ENCODE assay signal across 8 cellular contexts in genomic region chr13:80979035-80979641, GRCh38.
DNase-seq lines count a peak whose midpoint lies in the region; ATAC-seq, FAIRE-seq and TF ChIP-seq lines count a peak whose summit lies in the region.

No MANE protein-coding gene starts in this region.

- no peak overlapping the region for H3K27ac ChIP-seq in osteoblast (ENCODE audit: low read depth, low read length)

- no peaks in the 10 kb centered on the region for H4K20me1 ChIP-seq in osteoblast (ENCODE audit: insufficient read depth, low read length)

- no peak overlapping the region for H3K4me3 ChIP-seq in osteoblast (ENCODE audit: insufficient read depth, low read length)
- no peak overlapping the region for H3K4me3 ChIP-seq in lower leg skin (ENCODE audit: low read depth, poor library complexity, severe bottlenecking)

- intact Hi-C loops in CD14-positive monocyte (cut with micrococcal nuclease) (no loop called here), lower leg skin (cut with DNase I; ENCODE audit: low total_unique reads) (no loop called here)

- H2AFZ ChIP-seq in osteoblast (ENCODE audit: low read length): no peak overlapping the region

- no peak overlapping the region for H3K27ac Mint-ChIP-seq in CD14-positive monocyte

- H3K9me3 Mint-ChIP-seq in CD14-positive monocyte: peaks cover 0 to 14% (median 6%) of the 10 kb centered on the region in 7 donors

- no peaks in the 10 kb centered on the region for H3K4me1 Mint-ChIP-seq in CD14-positive monocyte

- no peak for DNase-seq in CD14-positive monocyte (ENCODE audit: low spot score)
- peak; percentile 8 for DNase-seq in NCI-H1436 treated with DMSO at 0.1 percent for 48 hours (lab: John Stamatoyannopoulos, UW)
- peak; percentile 71 for DNase-seq in fibroblast of the conjunctiva (ENCODE audit: low read depth)
- DNase-seq in osteoblast (ENCODE audit: insufficient read length, low spot score, missing footprints): peak; percentile 45
- DNase-seq in lower leg skin (ENCODE audit: low spot score in 2 of 2): no peak

- ATAC-seq in GM18511 (IDR thresholded peaks at IDR 0.05; ENCODE audit: unreplicated experiment) (peak; percentile 96), HG02884 (IDR thresholded peaks at IDR 0.05; ENCODE audit: unreplicated experiment) (peak; percentile 100)

- TF ChIP-seq POLR2A in lower leg skin (IDR thresholded peaks at IDR 0.05): no peak

- no peaks in the 10 kb centered on the region for H3K9me3 ChIP-seq in osteoblast (ENCODE audit: low read depth, low read length)

- no peaks in the 10 kb centered on the region for H3K27me3 Mint-ChIP-seq in CD14-positive monocyte (ENCODE audit: low read depth in 3 of 3)

- H3K4me1 ChIP-seq in osteoblast (ENCODE audit: insufficient read depth, low read length): no peaks in the 10 kb centered on the region

- TF ChIP-seq CTCF in CD14-positive monocyte (IDR thresholded peaks at IDR 0.05): peak; percentile 78
- peak; percentile 84 for TF ChIP-seq CTCF in osteoblast (IDR thresholded peaks at IDR 0.05; ENCODE audit: extremely low read depth, low read depth, low read length)
- TF ChIP-seq CTCF in lower leg skin (IDR thresholded peaks at IDR 0.05): no peak

- H3K36me3 ChIP-seq in osteoblast (ENCODE audit: insufficient read depth, low read length): no peaks in the 10 kb centered on the region

- WGBS in lower leg skin, 2 donors: 44 to 48% methylated on average over 9 of the region's 9 CpGs

- peak; percentile 90 for FAIRE-seq in TTC549 (lab: Jason Lieb, UNC)

- H3K27me3 ChIP-seq in osteoblast (ENCODE audit: insufficient read depth, low read length): no peaks in the 10 kb centered on the region

- H3K79me2 ChIP-seq in osteoblast (ENCODE audit: insufficient read depth, low read length): no peaks in the 10 kb centered on the region

- H3K36me3 Mint-ChIP-seq in CD14-positive monocyte: no peaks in the 10 kb centered on the region

- no peak overlapping the region for H3K4me2 ChIP-seq in osteoblast (ENCODE audit: insufficient read depth, low read length)

- H3K4me3 Mint-ChIP-seq in CD14-positive monocyte: no peak overlapping the region

Comparison
In these comparisons a context has a peak if more than half of its experiments do, and no peak if none do; other contexts are left out.
1. DNase-seq: peak in NCI-H1436 treated with DMSO at 0.1 percent for 48 hours (single experiment), fibroblast of the conjunctiva (single experiment) and osteoblast (single experiment); none in CD14-positive monocyte (single experiment) and lower leg skin (0 of 2).
2. CTCF ChIP-seq: peak in CD14-positive monocyte (single experiment) and osteoblast (single experiment); none in lower leg skin (0 of 3).